ENCODE assay signal across 13 cellular contexts in the genomic region with DNA sequence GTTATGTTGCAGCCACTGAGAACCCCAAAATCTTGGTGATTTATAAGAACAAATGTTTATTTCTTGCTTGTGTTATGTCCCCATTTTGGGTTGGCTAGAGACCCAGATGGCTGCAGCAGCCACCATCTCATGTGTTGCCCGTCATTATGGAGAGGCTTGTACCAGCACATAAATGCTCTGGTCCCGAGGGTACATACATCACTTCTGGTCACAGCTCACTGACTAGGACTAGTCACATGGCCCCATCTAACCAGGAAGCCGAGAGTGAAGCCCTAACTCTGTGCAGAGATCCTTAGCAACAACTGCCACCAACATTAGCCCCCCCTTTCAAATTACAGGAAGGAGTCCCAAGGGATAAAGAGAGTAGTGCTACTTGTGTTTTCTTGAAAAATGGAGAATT. TPM values are rescaled to one million over a fixed set of nuclear protein-coding genes. Genes with fewer than 3 reads are reported as not detected.
DNase-seq lines count a peak whose midpoint lies in the region; ATAC-seq and FAIRE-seq lines count a peak whose summit lies in the region.
"Had no signal": no experiment of that assay in that cellular context is flagged by ENCODE, and none has a peak within 500 bp of the region (broad histone marks: within the 10 kb centered on the region; RNA-seq: fewer than 3 reads in every experiment).

No MANE protein-coding gene starts in this region.

- H3K4me3 ChIP-seq in small intestine (ENCODE audit: low read depth in 1 of 2, low read length in 2 of 2), result no peak overlapping the region

- WGBS in small intestine, 3 donors, result 76 to 94% (median 85%) methylated on average over 3 of the region's 3 CpGs

- no peak overlapping the region for H3K27ac ChIP-seq in small intestine (ENCODE audit: low read depth in 1 of 2, low read length in 1 of 2)
- H3K27ac ChIP-seq: brain microvascular endothelial cell had no signal

- DNase-seq in DMS79 (lab: John Stamatoyannopoulos, UW), result peak; percentile 79
- DNase-seq in SK-N-DZ (ENCODE audit: low spot score), result peak; percentile 24
- DNase-seq in superior temporal gyrus (ENCODE audit: extremely low spot score), result no peak
- no peak for DNase-seq in small intestine
- DNase-seq in NCI-H2196 treated with DMSO at 0.1 percent for 48 hours (lab: John Stamatoyannopoulos, UW; ENCODE audit: unreplicated experiment), result no peak
- no peak for DNase-seq in NCI-H1930 (lab: John Stamatoyannopoulos, UW)
- DNase-seq: activated CD4-positive, alpha-beta memory T cell treated with anti-CD3 and anti-CD28 coated beads, Interleukin-2, amount 10 ng/mL, durations not matched to agents 7 days and 5 days; brain microvascular endothelial cell; CD4-positive, CD25-positive, alpha-beta regulatory T cell; stimulated activated CD4-positive, alpha-beta T cell treated with anti-CD3 and anti-CD28 coated beads, Interleukin-12 subunit alpha, Interleukin-12 subunit beta, amount 100 ng/mL, for 4 hours; substantia nigra had no signal

- no peaks in the 10 kb centered on the region for H3K27me3 ChIP-seq in small intestine (ENCODE audit: control insufficient read depth in 2 of 2, insufficient read depth in 2 of 2, low read length in 2 of 2)
- H3K27me3 ChIP-seq: brain microvascular endothelial cell had no signal

- peaks cover 0 to 2% of the 10 kb centered on the region in 2 donors for H3K36me3 ChIP-seq in small intestine (ENCODE audit: control insufficient read depth in 2 of 2, insufficient read depth in 2 of 2, low read length in 2 of 2)

- no peak for FAIRE-seq in small intestine (lab: Jason Lieb, UNC)

- no peaks in the 10 kb centered on the region for H3K4me1 ChIP-seq in small intestine (ENCODE audit: control insufficient read depth in 2 of 2, insufficient read depth in 1 of 2, low read depth in 1 of 2, low read length in 1 of 2)

- no peaks in the 10 kb centered on the region for H3K9me3 ChIP-seq in small intestine (ENCODE audit: control insufficient read depth, low read depth)

- ATAC-seq in GM19467 (IDR thresholded peaks at IDR 0.05; ENCODE audit: unreplicated experiment) (peak; percentile 60), HG03342 (IDR thresholded peaks at IDR 0.05; ENCODE audit: unreplicated experiment) (peak; percentile 84)

RNA-seq across cellular contexts. Expression of gene HACD2, which starts 25.5 kb away (rescaled TPM):
- 13.8 and 17.4 TPM in 2 replicates for polyA plus RNA-seq in SK-N-DZ (2014; cell fraction: cytosol; rRNA removed)
- polyA plus RNA-seq in SK-N-DZ (2014; cell fraction: nucleus; rRNA removed), result 6.3 and 7.5 TPM in 2 replicates
- polyA plus RNA-seq in small intestine, result 10 to 100 TPM; 15.1 to 24.3 (median 21.0) TPM

Comparison
In these comparisons a context has a peak if more than half of its experiments do, and no peak if none do; other contexts are left out.
1. DNase-seq: peak in DMS79 (single experiment) and SK-N-DZ (single experiment); none in superior temporal gyrus (single experiment), small intestine (single experiment), NCI-H2196 treated with DMSO at 0.1 percent for 48 hours (single experiment) and NCI-H1930 (0 of 2).